Comparison of ENCODE assay signal across 22 cellular contexts in genomic region chr1:239260779-239261286, GRCh38.
DNase-seq lines count a peak whose midpoint lies in the region; ATAC-seq, FAIRE-seq and TF ChIP-seq lines count a peak whose summit lies in the region.
"Had no signal": no experiment of that assay in that cellular context is flagged by ENCODE, and none has a peak within 500 bp of the region (broad histone marks: within the 10 kb centered on the region; RNA-seq: fewer than 3 reads in every experiment).

No MANE protein-coding gene starts in this region.

- H3K14ac ChIP-seq in mesenchymal stem cell (ENCODE audit: low read length in 2 of 2), result no peak overlapping the region

- CTCF ChIA-PET in A549 (lab: Yijun Ruan, JAX) (no interaction called here), K562 (lab: Yijun Ruan, JAX; ENCODE audit: low intra/inter-chr PET ratio) (no interaction called here)

- no peak overlapping the region for H3K18ac ChIP-seq in mesenchymal stem cell (ENCODE audit: low read depth in 1 of 2, low read length in 2 of 2)

- H2BK12ac ChIP-seq in mesenchymal stem cell (ENCODE audit: low read length in 2 of 2), result no peak overlapping the region

- H3K36me3 Mint-ChIP-seq in T-helper 2 cell treated with Interferon-gamma antibody and Interleukin-4, amounts not matched to agents 5 μg/mL and 100 μg/mL, for 36 hours (ENCODE audit: low read depth), result no peaks in the 10 kb centered on the region
- H3K36me3 Mint-ChIP-seq: CD4-positive, CD25-positive, alpha-beta regulatory T cell; CD8-positive, alpha-beta memory T cell had no signal

- 17% methylated on average over 7 of the region's 7 CpGs for WGBS in A549 (ENCODE audit: missing lambda C conversion rate)
- WGBS in K562 (ENCODE audit: insufficient coverage, low coverage, missing lambda C conversion rate), result 1% methylated on average over 7 of the region's 7 CpGs
- WGBS in small intestine, 3 donors, result 43 to 71% (median 51%) methylated on average over 7 of the region's 7 CpGs
- 74% methylated on average over 7 of the region's 7 CpGs for WGBS in mesenchymal stem cell

- no peak overlapping the region for H2BK15ac ChIP-seq in mesenchymal stem cell (ENCODE audit: low read depth, poor library complexity, severe bottlenecking)

- no TSS peak for BruUV-seq in K562 (replicated peaks; lab: Mats Ljungman, UMichigan)

- no peaks in the 10 kb centered on the region for H3K36me3 ChIP-seq in K562 (ENCODE audit: control insufficient read depth, insufficient read depth, low read length)
- no peaks in the 10 kb centered on the region for H3K36me3 ChIP-seq in small intestine (ENCODE audit: control insufficient read depth in 2 of 2, insufficient read depth in 2 of 2, low read length in 2 of 2)
- H3K36me3 ChIP-seq in mesenchymal stem cell (ENCODE audit: control insufficient read depth in 1 of 2, insufficient read depth in 2 of 2, low read depth in 1 of 2, low read length in 2 of 2), result no peaks in the 10 kb centered on the region
- H3K36me3 ChIP-seq: BLaER1 treated with 17β-estradiol and CSF1 and Interleukin-3, amounts not matched to agents 10 nM and 100 nM had no signal

- no peaks in the 10 kb centered on the region for H3K4me1 Mint-ChIP-seq in T-helper 2 cell treated with Interferon-gamma antibody and Interleukin-4, amounts not matched to agents 5 μg/mL and 100 μg/mL, for 36 hours (ENCODE audit: low read depth)
- H3K4me1 Mint-ChIP-seq: B cell; CD4-positive, CD25-positive, alpha-beta regulatory T cell; CD8-positive, alpha-beta memory T cell had no signal

- no peaks in the 10 kb centered on the region for H3K27me3 ChIP-seq in K562 (ENCODE audit: control insufficient read depth in 2 of 2, insufficient read depth in 2 of 2, low read length in 2 of 2)
- no peaks in the 10 kb centered on the region for H3K27me3 ChIP-seq in small intestine (ENCODE audit: control insufficient read depth in 2 of 2, insufficient read depth in 2 of 2, low read length in 2 of 2)
- H3K27me3 ChIP-seq in mesenchymal stem cell (ENCODE audit: control insufficient read depth in 1 of 2, insufficient read depth in 1 of 2, low read length in 2 of 2), result no peaks in the 10 kb centered on the region
- H3K27me3 ChIP-seq: BLaER1 treated with 17β-estradiol and CSF1 and Interleukin-3, amounts not matched to agents 10 nM and 100 nM had no signal

- intact Hi-C loops in K562 (cut with micrococcal nuclease), result no loop called here

- H3K4me1 ChIP-seq in A549 (no peaks in the 10 kb centered on the region), K562 (replicated peaks in 1 of 2; ENCODE audit: control insufficient read depth in 2 of 2, insufficient read depth in 2 of 2, low read length in 2 of 2) (no peaks in the 10 kb centered on the region), small intestine (ENCODE audit: control insufficient read depth in 2 of 2, insufficient read depth in 1 of 2, low read depth in 1 of 2, low read length in 1 of 2) (no peaks in the 10 kb centered on the region), mesenchymal stem cell (ENCODE audit: control insufficient read depth, insufficient read depth, low read depth, low read length) (no peaks in the 10 kb centered on the region)
- H3K4me1 ChIP-seq: BLaER1 treated with 17β-estradiol and CSF1 and Interleukin-3, amounts not matched to agents 10 nM and 100 nM had no signal

- no peak for FAIRE-seq in A549 (lab: Jason Lieb, UNC)
- no peak for FAIRE-seq in K562 (lab: Jason Lieb, UNC)
- no peak for FAIRE-seq in small intestine (lab: Jason Lieb, UNC)
- FAIRE-seq: GM12892, GM18507, H1 had no signal

- no peaks in the 10 kb centered on the region for H4K20me1 ChIP-seq in K562 (replicated peaks; ENCODE audit: control insufficient read depth, insufficient read depth, low read length)
- H4K20me1 ChIP-seq: BLaER1 treated with 17β-estradiol and CSF1 and Interleukin-3, amounts not matched to agents 10 nM and 100 nM had no signal

- in situ Hi-C loops in K562 (cut with MboI), result no loop called here

- DNase-seq in A549 (ENCODE audit: low read depth in 1 of 2, low spot score in 1 of 2), result no peak
- peak; percentile 13 for DNase-seq in HPDE6-E6E7 (ENCODE audit: extremely low spot score)
- DNase-seq in K562 (ENCODE audit: extremely low read depth in 1 of 4, low spot score in 3 of 4), result no peak
- DNase-seq in small intestine, result peak; percentile 59
- no peak for DNase-seq in midbrain (lab: John Stamatoyannopoulos, UW)
- no peak for DNase-seq in mesenchymal stem cell
- no peak for DNase-seq in T-helper 2 cell treated with Interferon-gamma antibody and Interleukin-4, amounts not matched to agents 5 μg/mL and 100 μg/mL, for 36 hours (ENCODE audit: low spot score)
- DNase-seq: 8988T; CD4-positive, CD25-positive, alpha-beta regulatory T cell; CD8-positive, alpha-beta memory T cell; COR-L47; DMS 273 treated with DMSO at 0.1 percent for 48 hours; DMS53; DND-41; EL; GDM1; H9 had no signal

- H4K91ac ChIP-seq in mesenchymal stem cell (ENCODE audit: low read length), result no peak overlapping the region

- no peaks in the 10 kb centered on the region for H3K27me3 Mint-ChIP-seq in T-helper 2 cell treated with Interferon-gamma antibody and Interleukin-4, amounts not matched to agents 5 μg/mL and 100 μg/mL, for 36 hours (ENCODE audit: low read depth)
- H3K27me3 Mint-ChIP-seq: B cell; CD4-positive, CD25-positive, alpha-beta regulatory T cell; CD8-positive, alpha-beta memory T cell had no signal

- H2AFZ ChIP-seq in K562 (ENCODE audit: low read depth, low read length) (no peak overlapping the region), mesenchymal stem cell (ENCODE audit: low read depth, low read length) (no peak overlapping the region)

- H3K27ac Mint-ChIP-seq in T-helper 2 cell treated with Interferon-gamma antibody and Interleukin-4, amounts not matched to agents 5 μg/mL and 100 μg/mL, for 36 hours, result no peak overlapping the region
- H3K27ac Mint-ChIP-seq: B cell; CD4-positive, CD25-positive, alpha-beta regulatory T cell; CD8-positive, alpha-beta memory T cell; H9 had no signal

- peaks cover 4% of the 10 kb centered on the region for H3K9me3 Mint-ChIP-seq in T-helper 2 cell treated with Interferon-gamma antibody and Interleukin-4, amounts not matched to agents 5 μg/mL and 100 μg/mL, for 36 hours

- H3K9me3 ChIP-seq in A549, result no peaks in the 10 kb centered on the region
- peaks cover 3% of the 10 kb centered on the region for H3K9me3 ChIP-seq in K562 (replicated peaks; ENCODE audit: control insufficient read depth, insufficient read depth, low read depth, low read length)
- H3K9me3 ChIP-seq in small intestine (ENCODE audit: control insufficient read depth, low read depth), result peaks cover 1% of the 10 kb centered on the region
- peaks cover 24% of the 10 kb centered on the region for H3K9me3 ChIP-seq in mesenchymal stem cell (ENCODE audit: control insufficient read depth, low read length)

- no peak overlapping the region for H4K8ac ChIP-seq in mesenchymal stem cell (ENCODE audit: low read length)

- no peak overlapping the region for H3K23ac ChIP-seq in mesenchymal stem cell (ENCODE audit: low read length in 2 of 2)

- H3K4me2 ChIP-seq in A549 (no peak overlapping the region), K562 (ENCODE audit: insufficient read depth, low read length) (no peak overlapping the region), mesenchymal stem cell (ENCODE audit: low read length, poor library complexity, severe bottlenecking) (no peak overlapping the region)
- H3K4me2 ChIP-seq: BLaER1 treated with 17β-estradiol and CSF1 and Interleukin-3, amounts not matched to agents 10 nM and 100 nM had no signal

- no peaks in the 10 kb centered on the region for H3K79me1 ChIP-seq in mesenchymal stem cell (replicated peaks; ENCODE audit: low read length, poor library complexity, severe bottlenecking)

- no peak overlapping the region for H3K4me3 Mint-ChIP-seq in T-helper 2 cell treated with Interferon-gamma antibody and Interleukin-4, amounts not matched to agents 5 μg/mL and 100 μg/mL, for 36 hours
- H3K4me3 Mint-ChIP-seq: B cell; CD4-positive, CD25-positive, alpha-beta regulatory T cell; CD8-positive, alpha-beta memory T cell; H9 had no signal

- POLR2A ChIA-PET in A549 (lab: Yijun Ruan, JAX) (no interaction called here), K562 (lab: Yijun Ruan, JAX) (no interaction called here)

- TF ChIP-seq POLR2A in A549 (IDR thresholded peaks at IDR 0.05; ENCODE audit: low read length) (no peak), K562 (conservative IDR thresholded peaks at IDR 0.05) (no peak)

- TF ChIP-seq CTCF in A549 (IDR thresholded peaks at IDR 0.05), result no peak
- no peak for TF ChIP-seq CTCF in K562 (IDR thresholded peaks at IDR 0.05 in 2 of 3, conservative IDR thresholded peaks at IDR 0.05 in 1 of 3; ENCODE audit: insufficient read depth in 2 of 3, low read depth in 1 of 3, low read length in 3 of 3)

- no peak overlapping the region for H3K9ac ChIP-seq in K562 (ENCODE audit: insufficient read depth in 1 of 2, low read depth in 2 of 2, low read length in 2 of 2)
- H3K9ac ChIP-seq in mesenchymal stem cell (ENCODE audit: low read length), result no peak overlapping the region
- H3K9ac ChIP-seq: BLaER1 treated with 17β-estradiol and CSF1 and Interleukin-3, amounts not matched to agents 10 nM and 100 nM had no signal

- H3K79me2 ChIP-seq in K562 (ENCODE audit: control insufficient read depth, insufficient read depth, low read length), result no peaks in the 10 kb centered on the region

- ATAC-seq in A549 (no peak), K562 (no peak)

- H3K4me3 ChIP-seq in A549, result no peak overlapping the region
- no peak overlapping the region for H3K4me3 ChIP-seq in K562
- no peak overlapping the region for H3K4me3 ChIP-seq in small intestine (ENCODE audit: low read depth in 1 of 2, low read length in 2 of 2)
- no peak overlapping the region for H3K4me3 ChIP-seq in mesenchymal stem cell (ENCODE audit: insufficient read depth in 1 of 2, low read depth in 1 of 2, low read length in 2 of 2)
- H3K4me3 ChIP-seq: BLaER1 treated with 17β-estradiol and CSF1 and Interleukin-3, amounts not matched to agents 10 nM and 100 nM had no signal

- no peak for TF ChIP-seq EP300 in A549 (IDR thresholded peaks at IDR 0.05)
- no peak for TF ChIP-seq EP300 in K562 (IDR thresholded peaks at IDR 0.05; ENCODE audit: low read length)

- H3K27ac ChIP-seq in A549 (no peak overlapping the region), K562 (ENCODE audit: extremely low read depth, low read depth, low read length) (no peak overlapping the region), small intestine (ENCODE audit: low read depth in 1 of 2, low read length in 1 of 2) (no peak overlapping the region), mesenchymal stem cell (ENCODE audit: low read length, poor library complexity, severe bottlenecking) (no peak overlapping the region)
- H3K27ac ChIP-seq: BLaER1 treated with 17β-estradiol and CSF1 and Interleukin-3, amounts not matched to agents 10 nM and 100 nM had no signal

- no peaks in the 10 kb centered on the region for H3K9me1 ChIP-seq in K562 (ENCODE audit: control insufficient read depth, insufficient read depth, low read length)

- H2BK120ac ChIP-seq in mesenchymal stem cell (ENCODE audit: low read depth, low read length), result no peak overlapping the region

- H3K4ac ChIP-seq in mesenchymal stem cell (ENCODE audit: low read depth in 1 of 2, low read length in 2 of 2), result no peak overlapping the region

- H2BK5ac ChIP-seq in mesenchymal stem cell (ENCODE audit: low read depth, low read length, poor library complexity, severe bottlenecking), result no peak overlapping the region

- H2AK5ac ChIP-seq in mesenchymal stem cell (ENCODE audit: low read length, severe bottlenecking), result no peak overlapping the region

- no peak for TF ChIP-seq RAD21 in A549 (conservative IDR thresholded peaks at IDR 0.05 in 1 of 2, IDR thresholded peaks at IDR 0.05 in 1 of 2)
- TF ChIP-seq RAD21 in K562 (CRISPR knock-in tag; conservative IDR thresholded peaks at IDR 0.05 in 1 of 2, IDR thresholded peaks at IDR 0.05 in 1 of 2), result no peak

Comparison
In these comparisons a context has a peak if more than half of its experiments do, and no peak if none do; other contexts are left out.
1. DNase-seq: peak in HPDE6-E6E7 (single experiment) and small intestine (single experiment); none in A549 (0 of 2), K562 (0 of 4), midbrain (single experiment), mesenchymal stem cell (single experiment) and T-helper 2 cell treated with Interferon-gamma antibody and Interleukin-4, amounts not matched to agents 5 μg/mL and 100 μg/mL, for 36 hours (single experiment).
2. Of the 35 proteins assayed by ChIP-seq in both K562 and A549: peak only in K562: none; only in A549: MAFK; in both: none; in neither: 34.